In genomic region chr3:194204036-194204792, GRCh38 we compare ENCODE assay signal across 9 cellular contexts.
DNase-seq lines count a peak whose midpoint lies in the region; ATAC-seq, FAIRE-seq and TF ChIP-seq lines count a peak whose summit lies in the region.
"Had no signal": no experiment of that assay in that cellular context is flagged by ENCODE, and none has a peak within 500 bp of the region (broad histone marks: within the 10 kb centered on the region; RNA-seq: fewer than 3 reads in every experiment).

No MANE protein-coding gene starts in this region.

- WGBS in HepG2 (ENCODE audit: low lambda C conversion rate), result 43% methylated on average over 34 of the region's 70 CpGs
- WGBS in upper lobe of left lung, 2 donors, result 35 to 57% methylated on average over 28 to 32 of the region's 70 CpGs

- H2AFZ ChIP-seq in HepG2 (ENCODE audit: low read length), result no peak overlapping the region

- TF ChIP-seq POLR2A in GM12891 (IDR thresholded peaks at IDR 0.05; ENCODE audit: low read depth, low read length), result no peak
- no peak for TF ChIP-seq POLR2A in HepG2 (IDR thresholded peaks at IDR 0.05; ENCODE audit: insufficient read depth in 1 of 2, low read depth in 2 of 2, low read length in 2 of 2)
- no peak for TF ChIP-seq POLR2A in upper lobe of left lung (IDR thresholded peaks at IDR 0.05)

- no peak for TF ChIP-seq RAD21 in HepG2 (CRISPR knock-in tag; IDR thresholded peaks at IDR 0.05)

- intact Hi-C loops in HepG2 (cut with micrococcal nuclease; ENCODE audit: unreplicated experiment), result no loop called here

- in situ Hi-C loops in HepG2 (cut with HindIII; ENCODE audit: extremely low pct_ligation_motif_present, low pct_unique_long_range_greater_than_20kb), result no loop called here

- no peak for TF ChIP-seq EP300 in HepG2 (IDR thresholded peaks at IDR 0.05; ENCODE audit: low read depth in 2 of 2, low read length in 2 of 2)
- TF ChIP-seq EP300 in HepG2 (CRISPR knock-in tag; IDR thresholded peaks at IDR 0.05; ENCODE audit: borderline replicate concordance), result no peak
- no peak for TF ChIP-seq EP300 in upper lobe of left lung (IDR thresholded peaks at IDR 0.05)

- no peaks in the 10 kb centered on the region for H3K9me3 ChIP-seq in HepG2 (ENCODE audit: low read length)
- H3K9me3 ChIP-seq in upper lobe of left lung, result no peaks in the 10 kb centered on the region

- H3K27me3 ChIP-seq in HepG2 (ENCODE audit: control insufficient read depth in 1 of 2, insufficient read depth in 2 of 2, low read length in 2 of 2) (peaks cover 3 to 43% of the 10 kb centered on the region in 2 experiments; a peak in 4 of 5 replicates), upper lobe of left lung (peaks cover 0 to 8% (median 5%) of the 10 kb centered on the region in 4 donors)

- no peak for FAIRE-seq in GM12891 (lab: Jason Lieb, UNC)
- no peak for FAIRE-seq in HepG2 (lab: Jason Lieb, UNC)

- H3K9me3 Mint-ChIP-seq in activated naive CD4-positive, alpha-beta T cell treated with anti-CD3 and anti-CD28 coated beads, Interleukin-2, amount 50 U/mL, for 72 hours, result no peaks in the 10 kb centered on the region

- H3K4me1 ChIP-seq in HepG2 (ENCODE audit: insufficient read depth, low read length), result no peaks in the 10 kb centered on the region
- peaks cover 9 to 28% (median 22%) of the 10 kb centered on the region in 4 donors for H3K4me1 ChIP-seq in upper lobe of left lung

- CTCF ChIA-PET in HepG2 (lab: Yijun Ruan, JAX; ENCODE audit: low intra/inter-chr PET ratio, low total read pairs), result no interaction called here

- H3K79me2 ChIP-seq in HepG2 (ENCODE audit: insufficient read depth, low read length), result no peaks in the 10 kb centered on the region

- ATAC-seq in HG03432 (IDR thresholded peaks at IDR 0.05; ENCODE audit: unreplicated experiment), result peak; percentile 45
- ATAC-seq in activated naive CD4-positive, alpha-beta T cell treated with anti-CD3 and anti-CD28 coated beads, Interleukin-2, amount 50 U/mL, for 72 hours, result peak; percentile 54 to 64
- ATAC-seq in HepG2, result peak; percentile 28; the same call in 1 of the 3 replicates
- ATAC-seq in upper lobe of left lung (ENCODE audit: low FRiP score in 2 of 2), result no peak
- ATAC-seq in GM19467 (IDR thresholded peaks at IDR 0.05; ENCODE audit: unreplicated experiment), result no peak

- no peak overlapping the region for H3K4me2 ChIP-seq in HepG2 (ENCODE audit: low read depth, low read length)
- H3K4me2 ChIP-seq: KMS-11 had no signal

- no peak overlapping the region for H3K9ac ChIP-seq in HepG2 (ENCODE audit: insufficient read depth, low read depth, low read length)
- H3K9ac ChIP-seq: KMS-11 had no signal

- H3K36me3 ChIP-seq in HepG2 (replicated peaks in 1 of 2; ENCODE audit: control insufficient read depth in 1 of 2, insufficient read depth in 2 of 2, low read length in 2 of 2), result no peaks in the 10 kb centered on the region
- no peaks in the 10 kb centered on the region for H3K36me3 ChIP-seq in upper lobe of left lung

- H3K4me3 ChIP-seq in HepG2 (replicated peaks in 1 of 3; ENCODE audit: insufficient read depth in 1 of 3, low read depth in 2 of 3, low read length in 3 of 3), result no peak overlapping the region
- peak overlapping the region in 3 of 4 donors; percentile 48 to 50 (median 49) for H3K4me3 ChIP-seq in upper lobe of left lung

- POLR2A ChIA-PET in HepG2 (lab: Yijun Ruan, JAX), result interaction anchor here (0.5 kb wide), 1 partner anchor 61 kb away, joined by 5 read pairs; no protein-coding TSS in a partner anchor

- H3K27ac Mint-ChIP-seq in activated naive CD4-positive, alpha-beta T cell treated with anti-CD3 and anti-CD28 coated beads, Interleukin-2, amount 50 U/mL, for 72 hours, result peak overlapping the region in 1 of 2 donors; percentile 68

- no peaks in the 10 kb centered on the region for H4K20me1 ChIP-seq in HepG2 (ENCODE audit: insufficient read depth, low read length)

- DNase-seq in GM12891 (ENCODE audit: insufficient read length, low spot score), result peak; percentile 46
- peak in 1 of 2 donors; percentile 41 for DNase-seq in activated naive CD4-positive, alpha-beta T cell treated with anti-CD3 and anti-CD28 coated beads, Interleukin-2, amount 50 U/mL, for 72 hours (ENCODE audit: low spot score in 2 of 2)
- no peak for DNase-seq in HepG2 (ENCODE audit: low spot score)
- DNase-seq in upper lobe of left lung, result peak in 1 of 2 donors; percentile 87
- DNase-seq in A172 (ENCODE audit: low spot score), result no peak
- DNase-seq in NCI-H187 (lab: John Stamatoyannopoulos, UW), result no peak

- H3K36me3 Mint-ChIP-seq in activated naive CD4-positive, alpha-beta T cell treated with anti-CD3 and anti-CD28 coated beads, Interleukin-2, amount 50 U/mL, for 72 hours, result no peaks in the 10 kb centered on the region

- H3K27ac ChIP-seq in HepG2 (ENCODE audit: extremely low read length, insufficient read depth, low read length) (no peak overlapping the region), upper lobe of left lung (peak overlapping the region in 1 of 4 donors; percentile 11)
- H3K27ac ChIP-seq: KMS-11 had no signal

- no peak for TF ChIP-seq CTCF in HepG2 (CRISPR knock-in tag; IDR thresholded peaks at IDR 0.05)
- no peak for TF ChIP-seq CTCF in upper lobe of left lung (IDR thresholded peaks at IDR 0.05)

- no TSS peak for BruUV-seq in HepG2 (replicated peaks; lab: Mats Ljungman, UMichigan)

TF ChIP-seq in GM12891, 5 proteins besides CTCF, POLR2A, EP300 and RAD21:
- TF ChIP-seq POU2F2 (IDR thresholded peaks at IDR 0.05; ENCODE audit: low read depth, low read length) (no peak), POLR2AphosphoS5 (IDR thresholded peaks at IDR 0.05; ENCODE audit: low read depth, low read length) (no peak), PAX5 (IDR thresholded peaks at IDR 0.05; ENCODE audit: insufficient read depth, low read length, severe bottlenecking) (no peak), SPI1 (IDR thresholded peaks at IDR 0.05; ENCODE audit: low read depth, low read length) (no peak), TAF1 (IDR thresholded peaks at IDR 0.05; ENCODE audit: low read depth, low read length) (no peak)

TF ChIP-seq in HepG2, 621 proteins besides CTCF, POLR2A, EP300 and RAD21:
- TF ChIP-seq ZNF207 (IDR thresholded peaks at IDR 0.05; ENCODE audit: borderline replicate concordance), result no peak
- TF ChIP-seq EZH2 (conservative IDR thresholded peaks at IDR 0.05; ENCODE audit: low read depth, low read length), result 0 out of 2 replicates have a peak, but pooled peaks have one; percentile 83
- TF ChIP-seq EHMT2 (IDR thresholded peaks at IDR 0.05; ENCODE audit: borderline replicate concordance, low read depth, low read length), result no peak
- no peak for TF ChIP-seq XRCC5 (optimal IDR thresholded peaks at IDR 0.05; ENCODE audit: low read length)
- TF ChIP-seq, protein P1, sequence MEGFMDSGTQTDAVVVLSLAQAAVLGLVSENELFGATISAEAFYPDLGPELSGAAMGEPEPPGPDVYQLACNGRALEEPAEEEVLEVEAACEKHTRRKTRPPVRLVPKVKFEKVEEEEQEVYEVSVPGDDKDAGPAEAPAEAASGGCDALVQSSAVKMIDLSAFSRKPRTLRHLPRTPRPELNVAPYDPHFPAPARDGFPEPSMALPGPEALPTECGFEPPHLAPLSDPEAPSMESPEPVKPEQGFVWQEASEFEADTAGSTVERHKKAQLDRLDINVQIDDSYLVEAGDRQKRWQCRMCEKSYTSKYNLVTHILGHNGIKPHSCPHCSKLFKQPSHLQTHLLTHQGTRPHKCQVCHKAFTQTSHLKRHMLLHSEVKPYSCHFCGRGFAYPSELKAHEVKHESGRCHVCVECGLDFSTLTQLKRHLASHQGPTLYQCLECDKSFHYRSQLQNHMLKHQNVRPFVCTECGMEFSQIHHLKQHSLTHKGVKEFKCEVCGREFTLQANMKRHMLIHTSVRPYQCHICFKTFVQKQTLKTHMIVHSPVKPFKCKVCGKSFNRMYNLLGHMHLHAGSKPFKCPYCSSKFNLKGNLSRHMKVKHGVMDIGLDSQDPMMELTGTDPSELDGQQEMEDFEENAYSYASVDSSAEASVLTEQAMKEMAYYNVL (CRISPR knock-in tag; IDR thresholded peaks at IDR 0.05; ENCODE audit: borderline replicate concordance), result no peak
- no peak for TF ChIP-seq NCOR1 (IDR thresholded peaks at IDR 0.05; ENCODE audit: borderline replicate concordance, low read length)
- TF ChIP-seq ZNF639 (CRISPR knock-in tag; conservative IDR thresholded peaks at IDR 0.05), result no peak
- no peak for TF ChIP-seq REL (CRISPR knock-in tag; conservative IDR thresholded peaks at IDR 0.05)
- no peak for TF ChIP-seq ZNF746 (CRISPR knock-in tag; IDR thresholded peaks at IDR 0.05)

Comparison
In these comparisons a context has a peak if more than half of its experiments do, and no peak if none do; other contexts are left out.
1. ATAC-seq: peak in HG03432 (single experiment), activated naive CD4-positive, alpha-beta T cell treated with anti-CD3 and anti-CD28 coated beads, Interleukin-2, amount 50 U/mL, for 72 hours (2 of 2) and HepG2 (single experiment); none in upper lobe of left lung (0 of 2) and GM19467 (single experiment).
2. H3K4me3 ChIP-seq: peak in upper lobe of left lung (3 of 4); none in HepG2 (0 of 3).